Comparison of ENCODE assay signal across 9 cellular contexts in the genomic region with DNA sequence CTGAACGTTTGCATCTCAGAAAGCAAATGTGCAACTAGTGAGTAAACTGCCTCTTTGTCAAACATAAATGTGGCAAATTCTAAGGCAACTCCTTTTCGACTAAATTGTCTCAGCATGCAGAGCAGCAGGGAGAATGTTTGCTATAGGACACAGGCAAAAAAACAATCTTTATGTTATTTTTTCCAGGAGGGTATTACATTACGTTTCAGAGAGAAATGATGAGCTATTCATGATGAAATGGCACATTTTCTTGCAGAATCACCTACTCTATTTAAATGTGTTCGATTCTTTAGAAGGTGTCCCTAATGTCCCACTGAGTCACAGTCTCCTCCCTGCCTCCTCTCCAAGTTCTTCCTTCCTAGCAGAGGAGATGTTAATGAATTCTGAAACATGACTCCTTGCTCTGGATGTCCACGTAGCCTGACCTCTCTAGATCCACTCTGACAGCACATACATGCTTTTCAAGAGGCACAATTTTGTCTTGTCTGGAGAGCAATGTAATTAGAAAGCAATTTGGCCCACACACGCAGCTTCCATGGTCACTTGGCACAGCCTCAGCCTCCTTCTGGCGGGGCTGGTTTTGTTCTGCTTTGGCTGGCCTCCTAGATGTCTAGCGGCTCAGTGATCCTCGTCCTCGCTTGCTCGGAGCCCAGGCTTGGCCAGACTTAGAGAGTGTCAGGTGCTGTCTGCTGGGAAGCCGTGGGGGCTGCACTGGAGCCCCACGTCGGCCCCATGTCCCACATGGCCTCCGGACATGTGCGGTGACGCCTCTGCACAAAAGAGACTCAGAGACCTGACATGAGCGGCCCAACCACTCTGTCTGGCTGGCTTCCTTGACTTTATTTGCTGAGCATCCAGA.
DNase-seq lines count a peak whose midpoint lies in the region; ATAC-seq, FAIRE-seq and TF ChIP-seq lines count a peak whose summit lies in the region.
"Had no signal": no experiment of that assay in that cellular context is flagged by ENCODE, and none has a peak within 500 bp of the region (broad histone marks: within the 10 kb centered on the region; RNA-seq: fewer than 3 reads in every experiment).

No MANE protein-coding gene starts in this region.

- no peak for FAIRE-seq in HepG2 (lab: Jason Lieb, UNC)

- no peaks in the 10 kb centered on the region for H3K27me3 ChIP-seq in SK-N-SH (ENCODE audit: insufficient read depth)
- no peaks in the 10 kb centered on the region for H3K27me3 ChIP-seq in skeletal muscle satellite cell (ENCODE audit: control insufficient read depth, insufficient read depth, low read length)
- H3K27me3 ChIP-seq in HepG2 (ENCODE audit: control insufficient read depth in 1 of 2, insufficient read depth in 2 of 2, low read length in 2 of 2) = peaks cover 0 to 12% of the 10 kb centered on the region in 2 experiments; a peak in 2 of 5 replicates

- H4K20me1 ChIP-seq in SK-N-SH (ENCODE audit: insufficient read depth) = no peaks in the 10 kb centered on the region
- no peaks in the 10 kb centered on the region for H4K20me1 ChIP-seq in HepG2 (ENCODE audit: insufficient read depth, low read length)

- H3K4me1 ChIP-seq in SK-N-SH (ENCODE audit: control insufficient read depth in 1 of 2, insufficient read depth in 2 of 2, low read depth in 1 of 2, low read length in 1 of 2) = peaks cover 12 to 14% of the 10 kb centered on the region in 2 experiments
- H3K4me1 ChIP-seq in skeletal muscle satellite cell (ENCODE audit: control insufficient read depth, insufficient read depth, low read length) = peaks cover 20% of the 10 kb centered on the region
- no peaks in the 10 kb centered on the region for H3K4me1 ChIP-seq in HepG2 (ENCODE audit: insufficient read depth, low read length)

- CTCF ChIA-PET in SK-N-SH (lab: Yijun Ruan, JAX) (no interaction called here), HepG2 (lab: Yijun Ruan, JAX; ENCODE audit: low intra/inter-chr PET ratio, low total read pairs) (no interaction called here)

- H3K9ac ChIP-seq in SK-N-SH (no peak overlapping the region), skeletal muscle satellite cell (ENCODE audit: low read depth, low read length) (peak overlapping the region; percentile 23), HepG2 (ENCODE audit: insufficient read depth, low read depth, low read length) (no peak overlapping the region)

- no peaks in the 10 kb centered on the region for H3K36me3 Mint-ChIP-seq in natural killer cell treated with Interleukin-12 subunit alpha and Interleukin-12 subunit beta and Interleukin-15 and Interleukin-18, amount 100 ng/mL, for 72 hours

- H3K4me3 ChIP-seq in SK-N-SH (ENCODE audit: low read depth in 2 of 2, low read length in 1 of 2) (no peak overlapping the region), skeletal muscle satellite cell (ENCODE audit: low read length) (no peak overlapping the region), HepG2 (replicated peaks in 1 of 3; ENCODE audit: insufficient read depth in 1 of 3, low read depth in 2 of 3, low read length in 3 of 3) (no peak overlapping the region)

- intact Hi-C loops in left ventricle myocardium superior (cut with micrococcal nuclease) (no loop called here), HepG2 (cut with micrococcal nuclease; ENCODE audit: unreplicated experiment) (no loop called here)

- H3K27ac ChIP-seq in SK-N-SH (ENCODE audit: low read depth in 2 of 2, low read length in 1 of 2) (peak overlapping the region; percentile 37 to 67; a peak in 3 of 4 replicates), HepG2 (ENCODE audit: extremely low read length, insufficient read depth, low read length) (no peak overlapping the region)

- DNase-seq in GM04504 (ENCODE audit: low read depth) = peak; percentile 66
- DNase-seq in SK-N-SH = no peak
- peak; percentile 80 for DNase-seq in left ventricle myocardium superior
- no peak for DNase-seq in HepG2 (ENCODE audit: low spot score)
- no peak for DNase-seq in cortex of kidney (lab: John Stamatoyannopoulos, UW)
- no peak for DNase-seq in natural killer cell treated with Interleukin-12 subunit alpha and Interleukin-12 subunit beta and Interleukin-15 and Interleukin-18, amount 100 ng/mL, for 72 hours (ENCODE audit: low spot score)
- DNase-seq: activated CD4-positive, alpha-beta T cell treated with anti-CD3 and anti-CD28 coated beads, Interleukin-2, amount 10 ng/mL, durations not matched to agents 7 days and 5 days had no signal

- H3K9me2 ChIP-seq in SK-N-SH = no peaks in the 10 kb centered on the region

- H3K4me2 ChIP-seq in SK-N-SH = peak overlapping the region; percentile 54; the same call in 1 of the 2 replicates
- H3K4me2 ChIP-seq in skeletal muscle satellite cell (ENCODE audit: low read length) = peak overlapping the region; percentile 12
- H3K4me2 ChIP-seq in HepG2 (ENCODE audit: low read depth, low read length) = no peak overlapping the region

- in situ Hi-C loops in HepG2 (cut with HindIII; ENCODE audit: extremely low pct_ligation_motif_present, low pct_unique_long_range_greater_than_20kb) = no loop called here

- H3K9me3 Mint-ChIP-seq in natural killer cell treated with Interleukin-12 subunit alpha and Interleukin-12 subunit beta and Interleukin-15 and Interleukin-18, amount 100 ng/mL, for 72 hours = no peaks in the 10 kb centered on the region

- TF ChIP-seq POLR2A in HepG2 (IDR thresholded peaks at IDR 0.05; ENCODE audit: insufficient read depth in 1 of 2, low read depth in 2 of 2, low read length in 2 of 2) = no peak

- H3K79me2 ChIP-seq in SK-N-SH (ENCODE audit: insufficient read depth) (no peaks in the 10 kb centered on the region), HepG2 (ENCODE audit: insufficient read depth, low read length) (no peaks in the 10 kb centered on the region)

- POLR2A ChIA-PET in SK-N-SH (lab: Yijun Ruan, JAX) (no interaction called here), HepG2 (lab: Yijun Ruan, JAX) (no interaction called here)

- H3K9me3 ChIP-seq in SK-N-SH (peaks cover 5% of the 10 kb centered on the region; the same call in 1 of the 2 replicates), skeletal muscle satellite cell (replicated peaks; ENCODE audit: low read length) (no peaks in the 10 kb centered on the region), HepG2 (ENCODE audit: low read length) (no peaks in the 10 kb centered on the region)

- TF ChIP-seq RAD21 in SK-N-SH (IDR thresholded peaks at IDR 0.05; ENCODE audit: low read length) (no peak), HepG2 (CRISPR knock-in tag; IDR thresholded peaks at IDR 0.05) (no peak)

- WGBS in SK-N-SH (ENCODE audit: low lambda C conversion rate) = 48% methylated on average over 10 of the region's 18 CpGs
- WGBS in HepG2 (ENCODE audit: low lambda C conversion rate) = 16% methylated on average over 8 of the region's 18 CpGs

- H2AFZ ChIP-seq in SK-N-SH (ENCODE audit: low read depth) (peak overlapping the region; percentile 64; the same call in 1 of the 2 replicates), HepG2 (ENCODE audit: low read length) (no peak overlapping the region)

- peaks cover 9% of the 10 kb centered on the region for H3F3A ChIP-seq in SK-N-SH (replicated peaks; ENCODE audit: insufficient read depth)

- TF ChIP-seq EP300 in SK-N-SH (IDR thresholded peaks at IDR 0.05; ENCODE audit: borderline replicate concordance in 1 of 2, low read depth in 1 of 2, low read length in 1 of 2) (no peak), HepG2 (IDR thresholded peaks at IDR 0.05; ENCODE audit: low read depth in 2 of 2, low read length in 2 of 2) (no peak), HepG2 (CRISPR knock-in tag; IDR thresholded peaks at IDR 0.05; ENCODE audit: borderline replicate concordance) (no peak)

- BruUV-seq in HepG2 (replicated peaks; lab: Mats Ljungman, UMichigan) = no TSS peak

- no peaks in the 10 kb centered on the region for H3K4me1 Mint-ChIP-seq in natural killer cell treated with Interleukin-12 subunit alpha and Interleukin-12 subunit beta and Interleukin-15 and Interleukin-18, amount 100 ng/mL, for 72 hours (ENCODE audit: low read depth in 2 of 2)
- H3K4me1 Mint-ChIP-seq: activated CD4-positive, alpha-beta T cell treated with anti-CD3 and anti-CD28 coated beads, Interleukin-2, amount 10 ng/mL, durations not matched to agents 7 days and 5 days had no signal

- peaks cover 4 to 15% of the 10 kb centered on the region in 2 donors for H3K27me3 Mint-ChIP-seq in natural killer cell treated with Interleukin-12 subunit alpha and Interleukin-12 subunit beta and Interleukin-15 and Interleukin-18, amount 100 ng/mL, for 72 hours

- H3K36me3 ChIP-seq in SK-N-SH (replicated peaks in 1 of 2; ENCODE audit: control insufficient read depth in 1 of 2, insufficient read depth in 2 of 2, low read length in 1 of 2) (peaks cover 0 to under 1% of the 10 kb centered on the region in 2 experiments), skeletal muscle satellite cell (ENCODE audit: insufficient read depth, low read length) (no peaks in the 10 kb centered on the region), HepG2 (replicated peaks in 1 of 2; ENCODE audit: control insufficient read depth in 1 of 2, insufficient read depth in 2 of 2, low read length in 2 of 2) (no peaks in the 10 kb centered on the region)

- H3K4me3 Mint-ChIP-seq in natural killer cell treated with Interleukin-12 subunit alpha and Interleukin-12 subunit beta and Interleukin-15 and Interleukin-18, amount 100 ng/mL, for 72 hours = no peak overlapping the region
- H3K4me3 Mint-ChIP-seq: activated CD4-positive, alpha-beta T cell treated with anti-CD3 and anti-CD28 coated beads, Interleukin-2, amount 10 ng/mL, durations not matched to agents 7 days and 5 days had no signal

- no peak for TF ChIP-seq CTCF in SK-N-SH (IDR thresholded peaks at IDR 0.05)
- TF ChIP-seq CTCF in HepG2 (CRISPR knock-in tag; IDR thresholded peaks at IDR 0.05) = no peak

- ATAC-seq in left ventricle myocardium superior (peak; percentile 94), HepG2 (no peak), GM18502 (IDR thresholded peaks at IDR 0.05; ENCODE audit: poor library complexity, unreplicated experiment) (no peak)
- no peak for ATAC-seq in natural killer cell treated with Interleukin-12 subunit alpha and Interleukin-12 subunit beta and Interleukin-15 and Interleukin-18, amount 100 ng/mL, for 72 hours

- H3K27ac Mint-ChIP-seq in natural killer cell treated with Interleukin-12 subunit alpha and Interleukin-12 subunit beta and Interleukin-15 and Interleukin-18, amount 100 ng/mL, for 72 hours = no peak overlapping the region
- H3K27ac Mint-ChIP-seq: activated CD4-positive, alpha-beta T cell treated with anti-CD3 and anti-CD28 coated beads, Interleukin-2, amount 10 ng/mL, durations not matched to agents 7 days and 5 days had no signal

TF ChIP-seq in SK-N-SH, 30 proteins besides CTCF, POLR2A, EP300 and RAD21:
- TF ChIP-seq NFIC (IDR thresholded peaks at IDR 0.05; ENCODE audit: borderline replicate concordance) = peak; percentile 30; the same call in 1 of the 2 replicates
- TF ChIP-seq SMC3 (IDR thresholded peaks at IDR 0.05; ENCODE audit: low read depth, low read length) = no peak

Comparison
In these comparisons a context has a peak if more than half of its experiments do, and no peak if none do; other contexts are left out.
1. DNase-seq: peak in GM04504 (single experiment) and left ventricle myocardium superior (single experiment); none in SK-N-SH (single experiment), HepG2 (single experiment), cortex of kidney (single experiment) and natural killer cell treated with Interleukin-12 subunit alpha and Interleukin-12 subunit beta and Interleukin-15 and Interleukin-18, amount 100 ng/mL, for 72 hours (single experiment).